ENCODE assay signal across 8 cellular contexts in genomic region chr1:87331319-87332269, GRCh38. TPM values are rescaled to one million over a fixed set of nuclear protein-coding genes. Genes with fewer than 3 reads are reported as not detected.
DNase-seq lines count a peak whose midpoint lies in the region; ATAC-seq and TF ChIP-seq lines count a peak whose summit lies in the region.

No MANE protein-coding gene starts in this region.

- peak overlapping the region; percentile 91 to 94 (median 93) for H3K4me3 Mint-ChIP-seq in nephron

- H3K4me3 ChIP-seq in Peyer's patch, result peak overlapping the region; percentile 65 to 88 (median 77)

- no peaks in the 10 kb centered on the region for H3K36me3 ChIP-seq in Peyer's patch

- peak overlapping the region; percentile 94 to 97 (median 95) for H3K27ac ChIP-seq in Peyer's patch
- H3K27ac ChIP-seq in foreskin keratinocyte, result peak overlapping the region; percentile 82
- H3K27ac ChIP-seq in temporal lobe (ENCODE audit: low read depth, low read length), result peak overlapping the region; percentile 72

- no peaks in the 10 kb centered on the region for H3K9me3 ChIP-seq in Peyer's patch

- H3K27ac Mint-ChIP-seq in nephron, result peak overlapping the region; percentile 89 to 98 (median 94)

- DNase-seq in NCI-H1694 treated with DMSO at 0.1 percent for 48 hours (lab: John Stamatoyannopoulos, UW) (peak; percentile 37), NCI-H1694 (lab: John Stamatoyannopoulos, UW) (no peak), Peyer's patch (peak; percentile 81 to 90 (median 86)), activated gamma-delta T cell (lab: John Stamatoyannopoulos, UW) (peak; percentile 67), foreskin keratinocyte (peak; percentile 74 to 88)

- peak in 1 of 2 donors; percentile 38 for TF ChIP-seq POLR2A in Peyer's patch (IDR thresholded peaks at IDR 0.05)

- TF ChIP-seq CTCF in Peyer's patch (IDR thresholded peaks at IDR 0.05) (peak in 2 of 6 experiments; percentile 11 to 22), foreskin keratinocyte (conservative IDR thresholded peaks at IDR 0.05) (peak; percentile 30), nephron (IDR thresholded peaks at IDR 0.05; ENCODE audit: unreplicated experiment in 3 of 3) (peak in 1 of 3 experiments; percentile 8)

- H3K27me3 ChIP-seq in Peyer's patch (no peaks in the 10 kb centered on the region), foreskin keratinocyte (no peaks in the 10 kb centered on the region)

- no peaks in the 10 kb centered on the region for H3K9me3 Mint-ChIP-seq in nephron

- H3K36me3 Mint-ChIP-seq in nephron (ENCODE audit: low read depth), result peaks cover 21% of the 10 kb centered on the region

- ATAC-seq in HG03432 (IDR thresholded peaks at IDR 0.05; ENCODE audit: unreplicated experiment) (peak; percentile 27), foreskin keratinocyte (peak; percentile 53)

- peaks cover 56% of the 10 kb centered on the region for H3K4me1 Mint-ChIP-seq in nephron

- peaks cover 0 to 38% (median 14%) of the 10 kb centered on the region in 4 donors for H3K4me1 ChIP-seq in Peyer's patch
- H3K4me1 ChIP-seq in foreskin keratinocyte, result peaks cover 13% of the 10 kb centered on the region

- H3K27me3 Mint-ChIP-seq in nephron (ENCODE audit: low read depth), result peaks cover 12% of the 10 kb centered on the region

RNA-seq across cellular contexts. Expression of gene LMO4, which starts 2.9 kb away (rescaled TPM):
- 10 to 100 TPM; 39.1 to 59.9 (median 52.6) TPM for total RNA-seq in Peyer's patch
- total RNA-seq in foreskin keratinocyte, result 28.7 and 35.6 TPM in 2 replicates
- 32.5 and 37.4 TPM in 2 replicates for polyA plus RNA-seq in foreskin keratinocyte
- total RNA-seq in temporal lobe, result 493 TPM
